ENCODE assay signal across 1 cellular context in the genomic region with DNA sequence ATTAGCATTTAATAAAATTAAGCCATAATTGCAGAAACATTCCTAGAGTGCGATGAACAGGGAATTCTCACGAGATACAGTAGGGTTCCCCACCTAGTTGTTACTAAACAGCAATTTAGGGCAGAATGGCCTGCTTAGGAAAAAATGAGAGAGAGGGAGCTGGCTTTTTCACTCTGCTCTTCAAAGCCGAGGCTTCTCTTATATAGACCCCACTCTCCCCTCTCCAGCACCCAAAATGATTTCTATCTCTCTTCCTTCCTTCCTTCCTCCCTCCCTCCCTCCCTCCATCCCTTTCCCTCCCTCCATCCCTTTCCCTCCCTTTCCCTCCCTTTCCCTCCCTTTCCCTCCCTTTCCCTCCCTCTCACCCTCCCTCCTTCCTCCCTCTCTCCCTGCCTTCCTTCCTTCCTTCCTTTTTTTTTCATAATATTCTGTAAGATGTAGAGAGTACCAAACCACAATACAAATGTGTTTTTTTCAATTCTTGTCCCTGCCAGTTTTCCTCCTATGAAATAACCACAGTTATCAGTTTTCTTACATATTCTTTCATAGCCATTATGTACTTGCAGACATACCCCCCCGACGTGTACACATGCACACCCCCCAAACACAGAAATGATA.
TF ChIP-seq lines count a peak whose summit lies in the region.

No MANE protein-coding gene starts in this region.

TF ChIP-seq in K562, 482 proteins besides CTCF, POLR2A, EP300 and RAD21:
- TF ChIP-seq AFF4 (CRISPR knock-in tag; IDR thresholded peaks at IDR 0.05) (no peak), STAT5B (CRISPR knock-in tag; IDR thresholded peaks at IDR 0.05) (no peak), ZFP36 (IDR thresholded peaks at IDR 0.05; ENCODE audit: low read depth, low read length, partially characterized antibody) (no peak), SMAD3 (CRISPR knock-in tag; conservative IDR thresholded peaks at IDR 0.05) (no peak), PCBP2 (IDR thresholded peaks at IDR 0.05; ENCODE audit: low read depth, low read length, poor library complexity, severe bottlenecking) (peak; percentile 82), CC2D1A (IDR thresholded peaks at IDR 0.05) (no peak), TEAD4 (IDR thresholded peaks at IDR 0.05; ENCODE audit: low read length) (no peak), TEAD4 (CRISPR knock-in tag; IDR thresholded peaks at IDR 0.05; ENCODE audit: borderline replicate concordance) (no peak), RB1 (IDR thresholded peaks at IDR 0.05; ENCODE audit: low read depth) (no peak), PCBP1 (IDR thresholded peaks at IDR 0.05; ENCODE audit: low read depth, low read length, poor library complexity, severe bottlenecking) (peak; percentile 92), NFRKB (IDR thresholded peaks at IDR 0.05; ENCODE audit: low read depth) (no peak), BDP1 (IDR thresholded peaks at IDR 0.05; ENCODE audit: insufficient read depth, insufficient read length) (no peak), HNRNPK (IDR thresholded peaks at IDR 0.05; ENCODE audit: low read depth, low read length, poor library complexity, severe bottlenecking) (peak; percentile 73)
